In the genomic region with DNA sequence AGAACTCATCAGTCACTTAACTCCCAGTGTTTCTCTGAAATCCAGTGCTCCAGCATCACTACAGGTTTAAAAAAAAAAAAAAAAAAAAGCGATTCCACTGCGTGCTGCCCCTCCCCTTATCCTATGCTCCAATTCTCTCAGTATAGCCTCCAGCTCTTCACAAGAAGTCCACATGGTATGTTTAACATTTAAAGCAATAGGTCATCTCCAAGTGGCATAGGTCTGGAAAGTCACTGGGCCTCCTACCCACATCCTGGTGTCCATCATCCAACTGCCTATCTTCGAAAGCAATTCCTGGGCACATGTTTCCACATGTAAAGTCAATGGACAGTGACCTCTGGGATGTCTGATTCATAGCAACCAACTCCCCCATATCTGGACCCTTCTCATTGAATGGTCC, we compare ENCODE assay signal across 17 cellular contexts.
DNase-seq lines count a peak whose midpoint lies in the region; ATAC-seq and TF ChIP-seq lines count a peak whose summit lies in the region.
"Had no signal": no experiment of that assay in that cellular context is flagged by ENCODE, and none has a peak within 500 bp of the region (broad histone marks: within the 10 kb centered on the region; RNA-seq: fewer than 3 reads in every experiment).

No MANE protein-coding gene starts in this region.

- no peak overlapping the region for H2AFZ ChIP-seq in mesenchymal stem cell (ENCODE audit: low read depth, low read length)

- no peak overlapping the region for H3K23ac ChIP-seq in mesenchymal stem cell (ENCODE audit: low read length in 2 of 2)

- intact Hi-C loops in natural killer cell (cut with micrococcal nuclease) (no loop called here), Right ventricle myocardium superior (cut with DNase I) (no loop called here), mucosa of descending colon (cut with DNase I, micrococcal nuclease) (no loop called here)
- intact Hi-C loops in activated CD4-positive, alpha-beta memory T cell treated with anti-CD3 and anti-CD28 coated beads for 36 hours (cut with micrococcal nuclease) = no loop called here

- H3K9me3 ChIP-seq in mesenchymal stem cell (ENCODE audit: control insufficient read depth, low read length) (no peaks in the 10 kb centered on the region), mucosa of descending colon (no peaks in the 10 kb centered on the region)
- H3K9me3 ChIP-seq: BLaER1 treated with 17β-estradiol and CSF1 and Interleukin-3, amounts not matched to agents 10 nM and 100 nM had no signal

- WGBS in mesenchymal stem cell = 68% methylated on average over 2 of the region's 3 CpGs

- no peak overlapping the region for H2BK5ac ChIP-seq in mesenchymal stem cell (ENCODE audit: low read depth, low read length, poor library complexity, severe bottlenecking)

- H3K27ac ChIP-seq in mesenchymal stem cell (ENCODE audit: low read length, poor library complexity, severe bottlenecking) = no peak overlapping the region
- H3K27ac ChIP-seq: BLaER1 treated with 17β-estradiol and CSF1 and Interleukin-3, amounts not matched to agents 10 nM and 100 nM had no signal

- DNase-seq in natural killer cell = no peak
- no peak for DNase-seq in natural killer cell treated with Interleukin-12 subunit alpha and Interleukin-12 subunit beta and Interleukin-15 and Interleukin-18, amount 100 ng/mL, for 72 hours (ENCODE audit: low spot score)
- DNase-seq in central memory CD8-positive, alpha-beta T cell (ENCODE audit: low spot score in 2 of 2) = no peak
- DNase-seq in mesenchymal stem cell = peak; percentile 4
- DNase-seq in Right ventricle myocardium superior = no peak
- no peak for DNase-seq in activated CD4-positive, alpha-beta memory T cell treated with anti-CD3 and anti-CD28 coated beads for 36 hours
- DNase-seq in mucosa of descending colon = no peak
- DNase-seq: CD8-positive, alpha-beta memory T cell; COR-L47; DMS 273 treated with DMSO at 0.1 percent for 48 hours; DMS53; DND-41; EL; H9 had no signal

- no peak overlapping the region for H2AK5ac ChIP-seq in mesenchymal stem cell (ENCODE audit: low read length, severe bottlenecking)

- peaks cover 2% of the 10 kb centered on the region for H3K4me1 ChIP-seq in mesenchymal stem cell (ENCODE audit: control insufficient read depth, insufficient read depth, low read depth, low read length)
- no peaks in the 10 kb centered on the region for H3K4me1 ChIP-seq in mucosa of descending colon (ENCODE audit: low read depth)

- H3K9ac ChIP-seq in mesenchymal stem cell (ENCODE audit: low read length) = no peak overlapping the region
- H3K9ac ChIP-seq: BLaER1 treated with 17β-estradiol and CSF1 and Interleukin-3, amounts not matched to agents 10 nM and 100 nM had no signal

- CTCF ChIA-PET in activated CD4-positive, alpha-beta memory T cell treated with anti-CD3 and anti-CD28 coated beads for 36 hours (lab: Charles Lee) = no interaction called here

- no peak overlapping the region for H2BK120ac ChIP-seq in mesenchymal stem cell (ENCODE audit: low read depth, low read length)

- H3K27me3 ChIP-seq in mesenchymal stem cell (ENCODE audit: control insufficient read depth in 1 of 2, insufficient read depth in 1 of 2, low read length in 2 of 2) = no peaks in the 10 kb centered on the region
- H3K27me3 ChIP-seq: BLaER1 treated with 17β-estradiol and CSF1 and Interleukin-3, amounts not matched to agents 10 nM and 100 nM had no signal

- no peak overlapping the region for H2BK12ac ChIP-seq in mesenchymal stem cell (ENCODE audit: low read length in 2 of 2)

- H3K14ac ChIP-seq in mesenchymal stem cell (ENCODE audit: low read length in 2 of 2) = no peak overlapping the region

- no peaks in the 10 kb centered on the region for H3K27me3 Mint-ChIP-seq in natural killer cell (ENCODE audit: low read depth in 2 of 2)
- no peaks in the 10 kb centered on the region for H3K27me3 Mint-ChIP-seq in natural killer cell treated with Interleukin-12 subunit alpha and Interleukin-12 subunit beta and Interleukin-15 and Interleukin-18, amount 100 ng/mL, for 72 hours
- H3K27me3 Mint-ChIP-seq in central memory CD8-positive, alpha-beta T cell = no peaks in the 10 kb centered on the region
- no peaks in the 10 kb centered on the region for H3K27me3 Mint-ChIP-seq in activated CD4-positive, alpha-beta memory T cell treated with anti-CD3 and anti-CD28 coated beads for 36 hours
- H3K27me3 Mint-ChIP-seq: B cell had no signal

- no peak overlapping the region for H3K4me3 Mint-ChIP-seq in natural killer cell
- H3K4me3 Mint-ChIP-seq in natural killer cell treated with Interleukin-12 subunit alpha and Interleukin-12 subunit beta and Interleukin-15 and Interleukin-18, amount 100 ng/mL, for 72 hours = no peak overlapping the region
- no peak overlapping the region for H3K4me3 Mint-ChIP-seq in central memory CD8-positive, alpha-beta T cell
- H3K4me3 Mint-ChIP-seq in activated CD4-positive, alpha-beta memory T cell treated with anti-CD3 and anti-CD28 coated beads for 36 hours = no peak overlapping the region
- H3K4me3 Mint-ChIP-seq: B cell; CD8-positive, alpha-beta memory T cell; H9 had no signal

- no peak overlapping the region for H4K8ac ChIP-seq in mesenchymal stem cell (ENCODE audit: low read length)

- no peak overlapping the region for H4K91ac ChIP-seq in mesenchymal stem cell (ENCODE audit: low read length)

- no peaks in the 10 kb centered on the region for H3K9me3 Mint-ChIP-seq in natural killer cell
- H3K9me3 Mint-ChIP-seq in natural killer cell treated with Interleukin-12 subunit alpha and Interleukin-12 subunit beta and Interleukin-15 and Interleukin-18, amount 100 ng/mL, for 72 hours = no peaks in the 10 kb centered on the region
- H3K9me3 Mint-ChIP-seq in central memory CD8-positive, alpha-beta T cell = no peaks in the 10 kb centered on the region
- no peaks in the 10 kb centered on the region for H3K9me3 Mint-ChIP-seq in activated CD4-positive, alpha-beta memory T cell treated with anti-CD3 and anti-CD28 coated beads for 36 hours

- peak overlapping the region; percentile 17 to 77 for H3K27ac Mint-ChIP-seq in natural killer cell
- H3K27ac Mint-ChIP-seq in natural killer cell treated with Interleukin-12 subunit alpha and Interleukin-12 subunit beta and Interleukin-15 and Interleukin-18, amount 100 ng/mL, for 72 hours = peak overlapping the region in 1 of 2 donors; percentile 1
- peak overlapping the region; percentile 75 for H3K27ac Mint-ChIP-seq in central memory CD8-positive, alpha-beta T cell (ENCODE audit: low read depth)
- no peak overlapping the region for H3K27ac Mint-ChIP-seq in activated CD4-positive, alpha-beta memory T cell treated with anti-CD3 and anti-CD28 coated beads for 36 hours
- H3K27ac Mint-ChIP-seq: H9 had no signal

- no peak overlapping the region for H3K4me2 ChIP-seq in mesenchymal stem cell (ENCODE audit: low read length, poor library complexity, severe bottlenecking)
- H3K4me2 ChIP-seq: BLaER1 treated with 17β-estradiol and CSF1 and Interleukin-3, amounts not matched to agents 10 nM and 100 nM had no signal

- H3K4me1 Mint-ChIP-seq in natural killer cell = peaks cover 10 to 16% of the 10 kb centered on the region in 2 donors
- peaks cover 14 to 19% of the 10 kb centered on the region in 2 donors for H3K4me1 Mint-ChIP-seq in natural killer cell treated with Interleukin-12 subunit alpha and Interleukin-12 subunit beta and Interleukin-15 and Interleukin-18, amount 100 ng/mL, for 72 hours (ENCODE audit: low read depth in 2 of 2)
- peaks cover 30% of the 10 kb centered on the region for H3K4me1 Mint-ChIP-seq in central memory CD8-positive, alpha-beta T cell
- peaks cover 27% of the 10 kb centered on the region for H3K4me1 Mint-ChIP-seq in activated CD4-positive, alpha-beta memory T cell treated with anti-CD3 and anti-CD28 coated beads for 36 hours (ENCODE audit: low read depth)
- H3K4me1 Mint-ChIP-seq: B cell had no signal

- H3K4me3 ChIP-seq in mesenchymal stem cell (ENCODE audit: insufficient read depth in 1 of 2, low read depth in 1 of 2, low read length in 2 of 2) (no peak overlapping the region), mucosa of descending colon (no peak overlapping the region)
- H3K4me3 ChIP-seq: BLaER1 treated with 17β-estradiol and CSF1 and Interleukin-3, amounts not matched to agents 10 nM and 100 nM; GM12878 had no signal

- peaks cover 5% of the 10 kb centered on the region for H3K79me1 ChIP-seq in mesenchymal stem cell (replicated peaks; ENCODE audit: low read length, poor library complexity, severe bottlenecking)

- no peaks in the 10 kb centered on the region for H3K36me3 Mint-ChIP-seq in natural killer cell
- no peaks in the 10 kb centered on the region for H3K36me3 Mint-ChIP-seq in natural killer cell treated with Interleukin-12 subunit alpha and Interleukin-12 subunit beta and Interleukin-15 and Interleukin-18, amount 100 ng/mL, for 72 hours
- H3K36me3 Mint-ChIP-seq in central memory CD8-positive, alpha-beta T cell (ENCODE audit: insufficient read depth) = peaks cover 45% of the 10 kb centered on the region
- peaks cover 13% of the 10 kb centered on the region for H3K36me3 Mint-ChIP-seq in activated CD4-positive, alpha-beta memory T cell treated with anti-CD3 and anti-CD28 coated beads for 36 hours

- H3K18ac ChIP-seq in mesenchymal stem cell (ENCODE audit: low read depth in 1 of 2, low read length in 2 of 2) = no peak overlapping the region

- H3K36me3 ChIP-seq in mesenchymal stem cell (ENCODE audit: control insufficient read depth in 1 of 2, insufficient read depth in 2 of 2, low read depth in 1 of 2, low read length in 2 of 2) (peaks cover 4 to 17% of the 10 kb centered on the region in 2 experiments), mucosa of descending colon (ENCODE audit: low read depth) (no peaks in the 10 kb centered on the region)

- H2BK15ac ChIP-seq in mesenchymal stem cell (ENCODE audit: low read depth, poor library complexity, severe bottlenecking) = no peak overlapping the region

- no peak overlapping the region for H3K4ac ChIP-seq in mesenchymal stem cell (ENCODE audit: low read depth in 1 of 2, low read length in 2 of 2)

- TF ChIP-seq CTCF in natural killer cell (IDR thresholded peaks at IDR 0.05) = no peak
- no peak for TF ChIP-seq CTCF in mucosa of descending colon (IDR thresholded peaks at IDR 0.05)

- no peak for ATAC-seq in natural killer cell
- no peak for ATAC-seq in natural killer cell treated with Interleukin-12 subunit alpha and Interleukin-12 subunit beta and Interleukin-15 and Interleukin-18, amount 100 ng/mL, for 72 hours
- ATAC-seq in central memory CD8-positive, alpha-beta T cell (replicated peaks; ENCODE audit: extremely low read depth, poor library complexity, severe bottlenecking) = no peak
- no peak for ATAC-seq in Right ventricle myocardium superior (ENCODE audit: poor library complexity)
- no peak for ATAC-seq in mucosa of descending colon
- ATAC-seq: GM12878 had no signal

- POLR2A ChIA-PET in activated CD4-positive, alpha-beta memory T cell treated with anti-CD3 and anti-CD28 coated beads for 36 hours (lab: Charles Lee) = no interaction called here
